ENCODE assay signal across 8 cellular contexts in the genomic region with DNA sequence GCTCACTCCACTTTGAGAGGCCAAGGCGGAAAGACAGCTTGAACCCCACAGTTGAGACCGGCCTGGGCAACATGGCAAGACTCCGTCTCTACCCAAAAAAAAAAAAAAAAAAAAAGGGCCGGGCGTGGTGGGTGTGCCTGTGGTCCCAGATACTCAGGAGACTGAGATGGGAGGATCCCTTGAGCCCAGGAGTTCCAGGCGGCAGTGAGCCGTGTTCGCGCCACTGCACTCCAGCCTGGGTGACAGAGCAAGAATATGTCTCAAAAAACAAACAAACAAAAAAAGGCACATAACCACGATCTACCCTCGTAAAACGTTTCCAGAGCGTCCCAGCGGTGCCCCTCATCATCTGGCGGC.
DNase-seq lines count a peak whose midpoint lies in the region.

No MANE protein-coding gene starts in this region.

- H3K27me3 Mint-ChIP-seq in T-helper 1 cell treated with Interleukin-12 subunit alpha and Interleukin-12 subunit beta and Interleukin-4 antibody, amounts not matched to agents 30 μg/mL and 1 μg/mL, for 36 hours (ENCODE audit: low read depth) = peaks cover 7% of the 10 kb centered on the region

- no peaks in the 10 kb centered on the region for H3K9me3 ChIP-seq in adipocyte (ENCODE audit: control insufficient read depth, low read length)

- H3K27me3 ChIP-seq in adipocyte (replicated peaks; ENCODE audit: control insufficient read depth, insufficient read depth, low read length) = no peaks in the 10 kb centered on the region
- H3K27me3 ChIP-seq in layer of hippocampus (ENCODE audit: control insufficient read depth, insufficient read depth, low read length) = no peaks in the 10 kb centered on the region

- peak overlapping the region; percentile 94 for H3K4me3 ChIP-seq in adipocyte (ENCODE audit: low read length)

- H3K4me1 ChIP-seq in adipocyte (ENCODE audit: control insufficient read depth, insufficient read depth, low read length) = peaks cover 6% of the 10 kb centered on the region

- peak overlapping the region; percentile 91 for H3K4me3 Mint-ChIP-seq in T-helper 1 cell treated with Interleukin-12 subunit alpha and Interleukin-12 subunit beta and Interleukin-4 antibody, amounts not matched to agents 30 μg/mL and 1 μg/mL, for 36 hours

- H3K9me3 Mint-ChIP-seq in T-helper 1 cell treated with Interleukin-12 subunit alpha and Interleukin-12 subunit beta and Interleukin-4 antibody, amounts not matched to agents 30 μg/mL and 1 μg/mL, for 36 hours = no peaks in the 10 kb centered on the region

- peak overlapping the region; percentile 90 for H3K9ac ChIP-seq in adipocyte (ENCODE audit: low read length)

- H3K36me3 Mint-ChIP-seq in T-helper 1 cell treated with Interleukin-12 subunit alpha and Interleukin-12 subunit beta and Interleukin-4 antibody, amounts not matched to agents 30 μg/mL and 1 μg/mL, for 36 hours (ENCODE audit: low read depth) = peaks cover 14% of the 10 kb centered on the region

- peak overlapping the region; percentile 86 for H3K27ac ChIP-seq in layer of hippocampus (ENCODE audit: low read depth, low read length)
- peak overlapping the region; percentile 88 for H3K27ac ChIP-seq in substantia nigra (ENCODE audit: low read depth, low read length, poor library complexity, severe bottlenecking)

- peak overlapping the region; percentile 45 for H3K27ac Mint-ChIP-seq in T-helper 1 cell treated with Interleukin-12 subunit alpha and Interleukin-12 subunit beta and Interleukin-4 antibody, amounts not matched to agents 30 μg/mL and 1 μg/mL, for 36 hours

- H3K36me3 ChIP-seq in adipocyte (ENCODE audit: control insufficient read depth, insufficient read depth, low read length, severe bottlenecking) = no peaks in the 10 kb centered on the region

- peaks cover 27% of the 10 kb centered on the region for H3K4me1 Mint-ChIP-seq in T-helper 1 cell treated with Interleukin-12 subunit alpha and Interleukin-12 subunit beta and Interleukin-4 antibody, amounts not matched to agents 30 μg/mL and 1 μg/mL, for 36 hours (ENCODE audit: low read depth)

- DNase-seq in T-helper 1 cell (no peak), adipocyte (ENCODE audit: low read depth) (no peak), substantia nigra (lab: John Stamatoyannopoulos, UW) (no peak), MV-4-11 (lab: John Stamatoyannopoulos, UW) (no peak), NCI-H345 (lab: John Stamatoyannopoulos, UW) (no peak), NCI-H1436 (lab: John Stamatoyannopoulos, UW) (no peak)
